8 cellular contexts compared by ENCODE assay signal in the genomic region with DNA sequence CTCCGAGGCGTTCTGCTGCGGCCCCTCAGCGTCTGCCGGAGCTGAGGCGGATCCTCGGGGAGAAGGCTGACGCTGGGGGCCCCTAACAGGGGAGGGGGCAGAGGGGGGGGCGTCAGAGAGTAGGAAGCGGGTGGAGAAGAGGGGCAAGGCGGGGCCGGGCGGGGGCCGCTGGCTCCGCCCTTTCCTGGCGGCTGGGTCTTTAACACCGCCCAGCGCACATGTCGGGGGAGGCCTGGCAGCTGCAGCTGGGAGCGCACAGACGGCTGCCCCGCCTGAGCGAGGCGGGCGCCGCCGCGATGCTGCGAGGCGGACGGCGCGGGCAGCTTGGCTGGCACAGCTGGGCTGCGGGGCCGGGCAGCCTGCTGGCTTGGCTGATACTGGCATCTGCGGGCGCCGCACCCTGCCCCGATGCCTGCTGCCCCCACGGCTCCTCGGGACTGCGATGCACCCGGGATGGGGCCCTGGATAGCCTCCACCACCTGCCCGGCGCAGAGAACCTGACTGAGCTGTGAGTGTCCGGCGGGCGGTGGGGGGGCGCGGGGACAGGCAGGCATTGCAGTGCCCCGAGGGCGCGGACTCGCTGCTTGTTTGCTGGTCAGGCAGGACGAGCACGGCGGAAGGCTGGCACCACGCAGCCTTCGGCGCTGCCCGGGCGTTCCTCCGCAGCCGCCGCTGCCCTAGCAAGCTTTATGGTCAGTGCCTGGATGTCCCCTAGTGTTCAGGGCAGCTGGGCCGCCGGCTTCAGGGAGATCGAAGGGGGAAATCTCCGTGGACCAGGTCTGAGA. TPM values are rescaled to one million over a fixed set of nuclear protein-coding genes. Genes with fewer than 3 reads are reported as not detected.
DNase-seq lines count a peak whose midpoint lies in the region; ATAC-seq and TF ChIP-seq lines count a peak whose summit lies in the region.

A gene (plus strand): TSS at position 227 of the 785 bp plus-strand sequence. CDS start 70 bp downstream, at position 297.

- H3K4me3 Mint-ChIP-seq in natural killer cell treated with Interleukin-12 subunit alpha and Interleukin-12 subunit beta and Interleukin-15 and Interleukin-18, amount 100 ng/mL, for 72 hours, result peak within 1 kb of the TSS; percentile 90

- TF ChIP-seq CTCF in epithelial cell of esophagus (IDR thresholded peaks at IDR 0.05; ENCODE audit: insufficient read depth, low read depth, low read length, missing control alignments) (no peak), upper lobe of right lung (IDR thresholded peaks at IDR 0.05) (no peak)

- DNase-seq in NCI-H2081 (lab: John Stamatoyannopoulos, UW) (peak; percentile 69 to 82), NCI-H2081 treated with DMSO at 0.1 percent for 48 hours (lab: John Stamatoyannopoulos, UW) (no peak), NCI-H524 treated with DMSO at 0.1 percent for 48 hours (lab: John Stamatoyannopoulos, UW) (peak; percentile 35), epithelial cell of esophagus (ENCODE audit: low read depth) (peak; percentile 26), upper lobe of right lung (no peak)
- DNase-seq in activated CD8-positive, alpha-beta memory T cell treated with anti-CD3 and anti-CD28 coated beads for 24 hours, result peak; percentile 77
- no peak for DNase-seq in natural killer cell treated with Interleukin-12 subunit alpha and Interleukin-12 subunit beta and Interleukin-15 and Interleukin-18, amount 100 ng/mL, for 72 hours (ENCODE audit: low spot score)

- intact Hi-C loops in upper lobe of right lung (cut with DNase I), result no loop called here

- no peaks in the 10 kb centered on the region for H3K9me3 Mint-ChIP-seq in natural killer cell treated with Interleukin-12 subunit alpha and Interleukin-12 subunit beta and Interleukin-15 and Interleukin-18, amount 100 ng/mL, for 72 hours

- H3K9me3 ChIP-seq in upper lobe of right lung, result no peaks in the 10 kb centered on the region

- peaks cover 33% of the 10 kb centered on the region in 2 donors for H3K27me3 Mint-ChIP-seq in natural killer cell treated with Interleukin-12 subunit alpha and Interleukin-12 subunit beta and Interleukin-15 and Interleukin-18, amount 100 ng/mL, for 72 hours

- peak within 1 kb of the TSS in 1 of 2 donors; percentile 44 for H3K27ac Mint-ChIP-seq in natural killer cell treated with Interleukin-12 subunit alpha and Interleukin-12 subunit beta and Interleukin-15 and Interleukin-18, amount 100 ng/mL, for 72 hours

- H3K27ac ChIP-seq in upper lobe of right lung, result no peak within 1 kb of the TSS

- H3K4me1 Mint-ChIP-seq in natural killer cell treated with Interleukin-12 subunit alpha and Interleukin-12 subunit beta and Interleukin-15 and Interleukin-18, amount 100 ng/mL, for 72 hours (ENCODE audit: low read depth in 2 of 2), result peaks cover 26 to 38% of the 10 kb centered on the region in 2 donors

- no peaks in the 10 kb centered on the region for H3K36me3 ChIP-seq in upper lobe of right lung

- H3K4me3 ChIP-seq in epithelial cell of esophagus (ENCODE audit: low read length) (peak within 1 kb of the TSS; percentile 14), upper lobe of right lung (peak within 1 kb of the TSS; percentile 30)

- H3K4me1 ChIP-seq in upper lobe of right lung, result peaks cover 26% of the 10 kb centered on the region

- peak; percentile 75 to 85 for ATAC-seq in natural killer cell treated with Interleukin-12 subunit alpha and Interleukin-12 subunit beta and Interleukin-15 and Interleukin-18, amount 100 ng/mL, for 72 hours
- ATAC-seq in upper lobe of right lung, result peak; percentile 21
- no peak for ATAC-seq in GM18517 (IDR thresholded peaks at IDR 0.05; ENCODE audit: unreplicated experiment)

- H3K27me3 ChIP-seq in upper lobe of right lung, result peaks cover 81% of the 10 kb centered on the region

- no peaks in the 10 kb centered on the region for H3K36me3 Mint-ChIP-seq in natural killer cell treated with Interleukin-12 subunit alpha and Interleukin-12 subunit beta and Interleukin-15 and Interleukin-18, amount 100 ng/mL, for 72 hours

RNA-seq across cellular contexts. Expression of the gene that starts here (rescaled TPM):
- total RNA-seq in natural killer cell treated with Interleukin-12 subunit alpha and Interleukin-12 subunit beta and Interleukin-15 and Interleukin-18, amount 100 ng/mL, for 72 hours, result 1 to 10 TPM; 1.4 to 8.1 TPM
- total RNA-seq in upper lobe of right lung, result 1.2 TPM

Comparison
In these comparisons a context has a peak if more than half of its experiments do, and no peak if none do; other contexts are left out.
1. DNase-seq: peak in NCI-H2081 (2 of 2), NCI-H524 treated with DMSO at 0.1 percent for 48 hours (single experiment), activated CD8-positive, alpha-beta memory T cell treated with anti-CD3 and anti-CD28 coated beads for 24 hours (single experiment) and epithelial cell of esophagus (single experiment); none in NCI-H2081 treated with DMSO at 0.1 percent for 48 hours (single experiment), natural killer cell treated with Interleukin-12 subunit alpha and Interleukin-12 subunit beta and Interleukin-15 and Interleukin-18, amount 100 ng/mL, for 72 hours (single experiment) and upper lobe of right lung (single experiment).